In genomic region chr10:19788075-19788686, GRCh38 we compare ENCODE assay signal across 8 cellular contexts. TPM values are rescaled to one million over a fixed set of nuclear protein-coding genes. Genes with fewer than 3 reads are reported as not detected.
DNase-seq lines count a peak whose midpoint lies in the region; ATAC-seq, FAIRE-seq and TF ChIP-seq lines count a peak whose summit lies in the region.

No MANE protein-coding gene starts in this region.

- ATAC-seq in A549 (no peak), HG02938 (IDR thresholded peaks at IDR 0.05; ENCODE audit: unreplicated experiment) (peak; percentile 86), PC-3 (no peak), HG02588 (IDR thresholded peaks at IDR 0.05; ENCODE audit: unreplicated experiment) (no peak)

- no peaks in the 10 kb centered on the region for H3K9me3 ChIP-seq in A549
- H3K9me3 ChIP-seq in PC-3 (ENCODE audit: low read length) = no peaks in the 10 kb centered on the region
- H3K9me3 ChIP-seq in neutrophil = no peaks in the 10 kb centered on the region

- H3K79me2 ChIP-seq in PC-3 (ENCODE audit: low read length) = no peaks in the 10 kb centered on the region

- CTCF ChIA-PET in A549 (lab: Yijun Ruan, JAX) = interaction anchor here (0.8 kb wide), 1 partner anchor 16 kb away, joined by 4 read pairs; no protein-coding TSS in a partner anchor
- CTCF ChIA-PET in PC-3 (lab: Charles Lee) = no interaction called here

- H2AFZ ChIP-seq in PC-3 (ENCODE audit: low read length) = no peak overlapping the region

- H3K4me3 ChIP-seq in A549 = no peak overlapping the region
- H3K4me3 ChIP-seq in PC-3 (ENCODE audit: low read length) = no peak overlapping the region
- no peak overlapping the region for H3K4me3 ChIP-seq in neutrophil (ENCODE audit: low read depth in 1 of 2, low read length in 1 of 2)

- TF ChIP-seq CTCF in A549 (IDR thresholded peaks at IDR 0.05) (peak; percentile 55), PC-3 (conservative IDR thresholded peaks at IDR 0.05; ENCODE audit: low read depth, low read length) (peak; percentile 81), neutrophil (IDR thresholded peaks at IDR 0.05) (peak; percentile 70)

- H3K4me1 ChIP-seq in A549 (no peaks in the 10 kb centered on the region), PC-3 (ENCODE audit: insufficient read depth, low read length) (no peaks in the 10 kb centered on the region), neutrophil (ENCODE audit: control insufficient read depth in 1 of 2, insufficient read depth in 1 of 2, low read depth in 1 of 2, low read length in 1 of 2) (no peaks in the 10 kb centered on the region)

- DNase-seq in A549 (ENCODE audit: low read depth in 1 of 2, low spot score in 1 of 2) = peak in 1 of 2 experiments; percentile 57
- DNase-seq in GM04504 (ENCODE audit: low read depth) = peak; percentile 17
- DNase-seq in PC-3 = peak; percentile 55
- no peak for DNase-seq in T-helper 9 cell

- H3K9me2 ChIP-seq in PC-3 (replicated peaks; ENCODE audit: low read length) = no peaks in the 10 kb centered on the region

- no peak for TF ChIP-seq POLR2A in A549 (IDR thresholded peaks at IDR 0.05; ENCODE audit: low read length)

- no TSS peak for BruUV-seq in PC-3 (replicated peaks; lab: Mats Ljungman, UMichigan)

- H4K20me1 ChIP-seq in PC-3 (ENCODE audit: low read length) = no peaks in the 10 kb centered on the region

- no peaks in the 10 kb centered on the region for H3K36me3 ChIP-seq in PC-3 (ENCODE audit: low read depth, low read length)
- H3K36me3 ChIP-seq in neutrophil = no peaks in the 10 kb centered on the region

- H3F3A ChIP-seq in PC-3 (ENCODE audit: low read length, unreplicated experiment) = no peaks in the 10 kb centered on the region

- H3K9ac ChIP-seq in PC-3 (ENCODE audit: low read length) = no peak overlapping the region

- intact Hi-C loops in PC-3 (cut with micrococcal nuclease) = no loop called here

- H3K4me2 ChIP-seq in A549 = no peak overlapping the region
- H3K4me2 ChIP-seq in PC-3 (ENCODE audit: low read length) = no peak overlapping the region

- H3K27me3 ChIP-seq in PC-3 (ENCODE audit: low read length) = no peaks in the 10 kb centered on the region
- H3K27me3 ChIP-seq in neutrophil = no peaks in the 10 kb centered on the region

- no peak for TF ChIP-seq EP300 in A549 (IDR thresholded peaks at IDR 0.05)

- H3K27ac ChIP-seq in A549 = no peak overlapping the region
- no peak overlapping the region for H3K27ac ChIP-seq in PC-3 (ENCODE audit: low read length)
- H3K27ac ChIP-seq in neutrophil = no peak overlapping the region

- FAIRE-seq in A549 (lab: Jason Lieb, UNC) (no peak), endometrium (lab: Jason Lieb, UNC) (peak; percentile 82)

- 2% methylated on average over 3 of the region's 3 CpGs for WGBS in A549 (ENCODE audit: missing lambda C conversion rate)

- TF ChIP-seq RAD21 in A549 (conservative IDR thresholded peaks at IDR 0.05 in 1 of 2, IDR thresholded peaks at IDR 0.05 in 1 of 2) = peak; percentile 35 to 52; a peak in 4 of 5 replicates

- POLR2A ChIA-PET in A549 (lab: Yijun Ruan, JAX) = no interaction called here
- POLR2A ChIA-PET in PC-3 (lab: Charles Lee; ENCODE audit: unreplicated experiment) = no interaction called here

TF ChIP-seq in A549, 52 proteins besides CTCF, POLR2A, EP300 and RAD21:
- TF ChIP-seq FOSB (CRISPR knock-in tag; IDR thresholded peaks at IDR 0.05) = no peak
- peak; percentile 42; the same call in 2 of the 3 replicates for TF ChIP-seq SMC3 (IDR thresholded peaks at IDR 0.05)

RNA-seq across cellular contexts. Expression of gene PLXDC2, which starts 28.1 kb away (rescaled TPM):
- polyA plus RNA-seq in A549 (2011; rRNA removed) (0.09 and 0.17 TPM in 2 replicates), A549 (2017; fragmentation: RNase III; extraction: RNeasy Plus Mini Kit Qiagen cat#74134 plus additional on column Dnase treatment) (0.03 to 0.08 TPM (median 0.07 TPM) in 3 replicates)
- under 0.01 and 0.01 TPM in 2 replicates for polyA plus RNA-seq in A549 (2012; cell fraction: cytosol; rRNA removed)
- polyA plus RNA-seq in A549 (2012; cell fraction: nucleus; rRNA removed) = 0.02 TPM in 2 replicates
- polyA minus RNA-seq in A549 (2011; rRNA and poly(A)+ RNA removed) = 0.12 and 0.15 TPM in 2 replicates
- total RNA-seq in PC-3 (2014; rRNA removed) = 0.06 TPM in 1 of 2 replicates, not detected in the other
